ENCODE assay signal across 8 cellular contexts in genomic region chr10:17229016-17229716, GRCh38. TPM values are rescaled to one million over a fixed set of nuclear protein-coding genes. Genes with fewer than 3 reads are reported as not detected.
DNase-seq lines count a peak whose midpoint lies in the region; ATAC-seq and TF ChIP-seq lines count a peak whose summit lies in the region.

No MANE protein-coding gene starts in this region.

- POLR2A ChIA-PET in CD4-positive, alpha-beta memory T cell (lab: Charles Lee; ENCODE audit: partially characterized antibody), result interaction anchor here (0.6 to 15.7 kb wide), 36 partner anchors 7 to 792 kb away, joined by 3 to 483 read pairs (median 6); partner anchors contain the start of genes RSU1, ST8SIA6, STAM and TRDMT1

- no peaks in the 10 kb centered on the region for H3K27me3 ChIP-seq in CD4-positive, alpha-beta memory T cell (ENCODE audit: insufficient read depth, low read length)
- H3K27me3 ChIP-seq in esophagus (ENCODE audit: control insufficient read depth in 1 of 2, insufficient read depth in 2 of 2, low read length in 2 of 2), result peaks cover 0 to 3% of the 10 kb centered on the region in 2 donors

- intact Hi-C loops in CD4-positive, alpha-beta memory T cell (cut with micrococcal nuclease), result loop anchor here (2.0 kb wide), 2 partner anchors 200 to 792 kb away; partner anchors contain the start of gene PTER
- intact Hi-C loops in natural killer cell (cut with micrococcal nuclease), result no loop called here

- CTCF ChIA-PET in CD4-positive, alpha-beta memory T cell (lab: Charles Lee; ENCODE audit: partially characterized antibody), result interaction anchor here (0.9 to 7.9 kb wide), 19 partner anchors 9 to 412 kb away, joined by 3 to 60 read pairs (median 5); partner anchors contain the start of genes RSU1 and TRDMT1

- peaks cover 55% of the 10 kb centered on the region for H3K4me1 ChIP-seq in CD4-positive, alpha-beta memory T cell (ENCODE audit: insufficient read depth, low read length)
- peaks cover 0 to 12% of the 10 kb centered on the region in 2 donors for H3K4me1 ChIP-seq in esophagus (ENCODE audit: control insufficient read depth in 2 of 2, insufficient read depth in 2 of 2, low read length in 1 of 2)

- ATAC-seq in GM21619 (IDR thresholded peaks at IDR 0.05; ENCODE audit: unreplicated experiment) (peak; percentile 16), natural killer cell (peak; percentile 34 to 52 (median 52)), GM18858 (IDR thresholded peaks at IDR 0.05; ENCODE audit: unreplicated experiment) (no peak)

- H3K27me3 Mint-ChIP-seq in CD4-positive, alpha-beta memory T cell, result no peaks in the 10 kb centered on the region
- H3K27me3 Mint-ChIP-seq in natural killer cell (ENCODE audit: low read depth in 2 of 2), result no peaks in the 10 kb centered on the region

- peak overlapping the region; percentile 85 to 91 for H3K4me3 ChIP-seq in CD4-positive, alpha-beta memory T cell (ENCODE audit: low read length in 2 of 2)
- peak overlapping the region; percentile 50 to 96 for H3K4me3 ChIP-seq in esophagus (ENCODE audit: low read depth in 1 of 2, low read length in 2 of 2)

- H3K4me3 Mint-ChIP-seq in CD4-positive, alpha-beta memory T cell, result peak overlapping the region; percentile 88 to 99 (median 98)
- peak overlapping the region; percentile 98 for H3K4me3 Mint-ChIP-seq in natural killer cell

- H3K4me1 Mint-ChIP-seq in CD4-positive, alpha-beta memory T cell, result peaks cover 30 to 91% (median 54%) of the 10 kb centered on the region in 4 donors
- H3K4me1 Mint-ChIP-seq in natural killer cell, result peaks cover 43 to 60% of the 10 kb centered on the region in 2 donors

- 1 to 2% methylated on average over 72 of the region's 72 CpGs for WGBS in esophagus, 2 donors

- DNase-seq in CD4-positive, alpha-beta memory T cell, result peak; percentile 74 to 91 (median 78)
- DNase-seq in NCI-H460 (ENCODE audit: extremely low read depth, low read depth) (peak; percentile 87), activated T-cell treated with anti-CD3 and anti-CD28 coated beads for 4 hours (peak; percentile 68), natural killer cell (peak; percentile 64)
- DNase-seq in stimulated activated naive CD4-positive, alpha-beta T cell treated with Interleukin-2 at 50 U/mL for 16 hours (lab: John Stamatoyannopoulos, UW), result peak; percentile 71

- peak overlapping the region; percentile 96 to 100 (median 99) for H3K27ac Mint-ChIP-seq in CD4-positive, alpha-beta memory T cell
- H3K27ac Mint-ChIP-seq in natural killer cell, result peak overlapping the region; percentile 96 to 99

- peaks cover 32% of the 10 kb centered on the region for H3K36me3 ChIP-seq in CD4-positive, alpha-beta memory T cell (ENCODE audit: insufficient read depth, low read length)
- H3K36me3 ChIP-seq in esophagus (ENCODE audit: control insufficient read depth in 2 of 2, insufficient read depth in 2 of 2, low read length in 1 of 2), result peaks cover 0 to 5% of the 10 kb centered on the region in 2 donors

- no peak for TF ChIP-seq CTCF in natural killer cell (IDR thresholded peaks at IDR 0.05)

- H3K9me3 Mint-ChIP-seq in CD4-positive, alpha-beta memory T cell, result peaks cover 0 to 10% (median 0%) of the 10 kb centered on the region in 8 donors
- H3K9me3 Mint-ChIP-seq in natural killer cell, result no peaks in the 10 kb centered on the region

- no peaks in the 10 kb centered on the region for H3K9me3 ChIP-seq in CD4-positive, alpha-beta memory T cell (ENCODE audit: control insufficient read depth in 1 of 2, low read length in 2 of 2)
- peaks cover 0 to 6% of the 10 kb centered on the region in 2 donors for H3K9me3 ChIP-seq in esophagus (ENCODE audit: control insufficient read depth in 2 of 2, insufficient read depth in 1 of 2, low read depth in 1 of 2, low read length in 1 of 2)

- peaks cover 22 to 68% of the 10 kb centered on the region in 2 donors for H3K36me3 Mint-ChIP-seq in CD4-positive, alpha-beta memory T cell
- H3K36me3 Mint-ChIP-seq in natural killer cell, result peaks cover 2% of the 10 kb centered on the region

- H3K27ac ChIP-seq in CD4-positive, alpha-beta memory T cell (ENCODE audit: low read depth, low read length), result peak overlapping the region; percentile 98
- peak overlapping the region; percentile 90 to 97 for H3K27ac ChIP-seq in esophagus (ENCODE audit: low read depth in 2 of 2, low read length in 1 of 2)

RNA-seq across cellular contexts. Expression of gene VIM, which starts 1.1 kb away (rescaled TPM):
- 100 to 1,000 TPM; 657 to 677 TPM for total RNA-seq in CD4-positive, alpha-beta memory T cell
- 100 to 1,000 TPM; 309 to 696 TPM for polyA plus RNA-seq in CD4-positive, alpha-beta memory T cell
- 1,621 and 1,743 TPM in 2 replicates for total RNA-seq in NCI-H460 (2014; rRNA removed; shearing (Covaris generic))
- polyA plus RNA-seq in NCI-H460 (2014; cell fraction: nucleus; rRNA removed), result 1,624 and 3,069 TPM in 2 replicates
- 100 to 1,000 TPM in 1 of 2 donors, 10 to 100 TPM in 1; 70.1 to 174 TPM for polyA plus RNA-seq in esophagus
- total RNA-seq in natural killer cell, result 100 to 1,000 TPM; 627 to 717 (median 634) TPM

RNA-seq across cellular contexts. Expression of gene TRDMT1, which starts 27.7 kb away (rescaled TPM):
- 10 to 100 TPM; 20.2 to 21.3 TPM for total RNA-seq in CD4-positive, alpha-beta memory T cell
- polyA plus RNA-seq in CD4-positive, alpha-beta memory T cell, result 1 to 10 TPM; 7.3 to 8.2 TPM
- total RNA-seq in NCI-H460 (2014; rRNA removed; shearing (Covaris generic)), result 5.2 and 6.8 TPM in 2 replicates
- polyA plus RNA-seq in NCI-H460 (2014; cell fraction: nucleus; rRNA removed), result 3.8 and 11.5 TPM in 2 replicates
- 1 to 10 TPM in 1 of 2 donors, under 1 TPM in 1; 0.81 to 1.2 TPM for polyA plus RNA-seq in esophagus
- 10 to 100 TPM; 11.0 to 21.8 (median 14.4) TPM for total RNA-seq in natural killer cell
